In the genomic region with DNA sequence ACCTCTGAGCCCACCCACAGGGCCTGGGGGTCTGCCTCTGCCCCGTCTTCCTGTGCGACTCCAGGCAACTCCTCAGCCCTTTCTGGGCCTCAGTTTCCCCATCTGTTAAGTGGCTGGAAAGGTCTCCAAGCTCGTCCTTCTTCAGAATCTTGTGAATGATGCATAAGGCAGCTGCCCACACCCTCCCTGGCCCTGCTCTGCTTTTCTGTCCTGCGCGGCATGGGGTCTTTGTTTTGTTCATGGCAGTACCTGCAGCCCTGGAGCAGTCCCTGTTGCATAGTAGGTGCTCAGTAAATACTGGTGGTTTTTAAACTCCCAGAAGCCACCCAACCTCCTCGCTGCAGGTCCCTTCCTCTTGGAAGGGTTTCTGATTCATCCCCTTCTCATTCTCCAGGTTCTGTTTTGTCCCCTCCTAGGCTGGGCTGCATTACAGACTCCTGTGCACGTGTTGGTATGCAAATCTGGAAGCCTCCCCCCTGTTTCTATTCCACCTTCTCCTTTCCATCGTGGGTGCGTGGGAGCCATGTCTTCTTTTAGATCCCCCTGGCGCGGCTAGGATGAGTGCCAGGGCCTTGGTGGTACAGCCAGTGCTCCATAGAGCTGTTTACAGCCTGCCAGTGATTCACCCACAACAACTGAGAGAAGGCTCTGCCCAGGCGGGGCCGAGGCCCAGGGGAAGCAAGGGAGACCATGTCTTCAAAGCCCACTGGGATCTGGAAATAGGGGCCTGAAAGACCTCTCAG, we compare ENCODE assay signal across 18 cellular contexts. TPM values are rescaled to one million over a fixed set of nuclear protein-coding genes. Genes with fewer than 3 reads are reported as not detected.
A peak's percentile ranks its signal among the peaks of the same experiment; 100 is the strongest.
DNase-seq lines count a peak whose midpoint lies in the region; ATAC-seq, FAIRE-seq and TF ChIP-seq lines count a peak whose summit lies in the region.
"Had no signal": no experiment of that assay in that cellular context is flagged by ENCODE, and none has a peak within 500 bp of the region (broad histone marks: within the 10 kb centered on the region; RNA-seq: fewer than 3 reads in every experiment).

No MANE protein-coding gene starts in this region.

- CTCF ChIA-PET in HepG2 (lab: Yijun Ruan, JAX; ENCODE audit: low intra/inter-chr PET ratio, low total read pairs) = no interaction called here

- H3K4me3 ChIP-seq in HepG2 (replicated peaks in 1 of 3; ENCODE audit: insufficient read depth in 1 of 3, low read depth in 2 of 3, low read length in 3 of 3) (peak overlapping the region in 1 of 3 experiments; percentile 60; a peak in 1 of 6 replicates), right lobe of liver (no peak overlapping the region), dorsolateral prefrontal cortex (no peak overlapping the region), neural progenitor cell (no peak overlapping the region), testis (no peak overlapping the region), ovary (no peak overlapping the region)
- H3K4me3 ChIP-seq: psoas muscle had no signal

- H3K27ac Mint-ChIP-seq in neural progenitor cell = peak overlapping the region; percentile 33
- H3K27ac Mint-ChIP-seq: activated T-helper 17 cell treated with anti-CD3 and anti-CD28 coated beads, Interleukin-2, amount 50 U/mL, for 72 hours; HFFc6; stimulated activated memory B cell treated with anti-CD40 and anti-IgM and Interleukin-4, amounts not matched to agents 10 μg/mL and 1 μg/mL and 100 μg/mL, for 72 hours had no signal

- 49% methylated on average over 12 of the region's 13 CpGs for WGBS in HepG2 (ENCODE audit: low lambda C conversion rate)
- WGBS in right lobe of liver (ENCODE audit: insufficient coverage, low coverage, low lambda C conversion rate, missing lambda C conversion rate) = 66% methylated on average over 11 of the region's 13 CpGs
- WGBS in testis, 2 donors = 78 to 81% methylated on average over 12 to 13 of the region's 13 CpGs
- 72 to 74% (median 73%) methylated on average over 13 of the region's 13 CpGs for WGBS in ovary, 3 donors

- peaks cover 23% of the 10 kb centered on the region for H3K27me3 Mint-ChIP-seq in neural progenitor cell (ENCODE audit: insufficient read depth, low read depth)

- no peak for TF ChIP-seq RAD21 in HepG2 (CRISPR knock-in tag; IDR thresholded peaks at IDR 0.05)

- peaks cover 63% of the 10 kb centered on the region for H3K4me1 ChIP-seq in HepG2 (ENCODE audit: insufficient read depth, low read length)
- no peaks in the 10 kb centered on the region for H3K4me1 ChIP-seq in right lobe of liver
- peaks cover 5% of the 10 kb centered on the region for H3K4me1 ChIP-seq in neural progenitor cell
- peaks cover 28% of the 10 kb centered on the region for H3K4me1 ChIP-seq in testis
- H3K4me1 ChIP-seq in ovary (ENCODE audit: insufficient read depth) = peaks cover 9% of the 10 kb centered on the region
- H3K4me1 ChIP-seq: psoas muscle had no signal

- H3K36me3 Mint-ChIP-seq in neural progenitor cell = no peaks in the 10 kb centered on the region
- H3K36me3 Mint-ChIP-seq: stimulated activated memory B cell treated with anti-CD40 and anti-IgM and Interleukin-4, amounts not matched to agents 10 μg/mL and 1 μg/mL and 100 μg/mL, for 72 hours had no signal

- POLR2A ChIA-PET in HepG2 (lab: Yijun Ruan, JAX) = no interaction called here

- no peak for TF ChIP-seq CTCF in HepG2 (CRISPR knock-in tag; IDR thresholded peaks at IDR 0.05)
- TF ChIP-seq CTCF in right lobe of liver (IDR thresholded peaks at IDR 0.05) = no peak
- TF ChIP-seq CTCF in dorsolateral prefrontal cortex (IDR thresholded peaks at IDR 0.05 in 54 of 56, conservative IDR thresholded peaks at IDR 0.05 in 2 of 56; ENCODE audit: low read depth in 1 of 56, partially characterized antibody in 56 of 56) = no peak
- TF ChIP-seq CTCF in neural progenitor cell (IDR thresholded peaks at IDR 0.05) = no peak
- TF ChIP-seq CTCF in testis (IDR thresholded peaks at IDR 0.05) = no peak
- no peak for TF ChIP-seq CTCF in ovary (IDR thresholded peaks at IDR 0.05)

- no peak for TF ChIP-seq POLR2A in HepG2 (IDR thresholded peaks at IDR 0.05; ENCODE audit: insufficient read depth in 1 of 2, low read depth in 2 of 2, low read length in 2 of 2)
- no peak for TF ChIP-seq POLR2A in right lobe of liver (IDR thresholded peaks at IDR 0.05)
- TF ChIP-seq POLR2A in testis (IDR thresholded peaks at IDR 0.05) = no peak
- TF ChIP-seq POLR2A in ovary (IDR thresholded peaks at IDR 0.05) = no peak

- in situ Hi-C loops in HepG2 (cut with HindIII; ENCODE audit: extremely low pct_ligation_motif_present, low pct_unique_long_range_greater_than_20kb) = no loop called here

- intact Hi-C loops in HepG2 (cut with micrococcal nuclease; ENCODE audit: unreplicated experiment) (no loop called here), right lobe of liver (cut with DNase I) (no loop called here), dorsolateral prefrontal cortex (cut with DNase I) (no loop called here), testis (cut with DNase I; ENCODE audit: low total_unique reads) (no loop called here), ovary (cut with DNase I) (no loop called here)

- H3K27me3 ChIP-seq in HepG2 (ENCODE audit: control insufficient read depth in 1 of 2, insufficient read depth in 2 of 2, low read length in 2 of 2) (peaks cover 5 to 68% of the 10 kb centered on the region in 2 experiments), right lobe of liver (no peaks in the 10 kb centered on the region), dorsolateral prefrontal cortex (peaks cover 0 to 15% (median 0%) of the 10 kb centered on the region in 45 donors), neural progenitor cell (peaks cover 14% of the 10 kb centered on the region), testis (no peaks in the 10 kb centered on the region), ovary (no peaks in the 10 kb centered on the region)

- H3K27ac ChIP-seq in HepG2 (ENCODE audit: extremely low read length, insufficient read depth, low read length) (no peak overlapping the region), right lobe of liver (no peak overlapping the region), dorsolateral prefrontal cortex (peak overlapping the region in 52 of 59 donors; percentile 38 to 88 (median 70)), neural progenitor cell (no peak overlapping the region), testis (no peak overlapping the region), ovary (no peak overlapping the region)
- H3K27ac ChIP-seq: psoas muscle had no signal

- H3K9ac ChIP-seq in HepG2 (ENCODE audit: insufficient read depth, low read depth, low read length) (no peak overlapping the region), neural progenitor cell (no peak overlapping the region)

- H4K20me1 ChIP-seq in HepG2 (ENCODE audit: insufficient read depth, low read length) (no peaks in the 10 kb centered on the region), neural progenitor cell (ENCODE audit: low read depth) (no peaks in the 10 kb centered on the region)

- H3K9me3 ChIP-seq in HepG2 (ENCODE audit: low read length) (no peaks in the 10 kb centered on the region), right lobe of liver (no peaks in the 10 kb centered on the region), neural progenitor cell (ENCODE audit: low read depth) (no peaks in the 10 kb centered on the region), testis (no peaks in the 10 kb centered on the region), ovary (no peaks in the 10 kb centered on the region)
- H3K9me3 ChIP-seq: psoas muscle had no signal

- peaks cover 33% of the 10 kb centered on the region for H3K4me1 Mint-ChIP-seq in neural progenitor cell
- H3K4me1 Mint-ChIP-seq: activated T-helper 17 cell treated with anti-CD3 and anti-CD28 coated beads, Interleukin-2, amount 50 U/mL, for 72 hours; stimulated activated memory B cell treated with anti-CD40 and anti-IgM and Interleukin-4, amounts not matched to agents 10 μg/mL and 1 μg/mL and 100 μg/mL, for 72 hours had no signal

- peak overlapping the region; percentile 10 for H3K4me3 Mint-ChIP-seq in neural progenitor cell
- H3K4me3 Mint-ChIP-seq: activated T-helper 17 cell treated with anti-CD3 and anti-CD28 coated beads, Interleukin-2, amount 50 U/mL, for 72 hours; HFFc6; stimulated activated memory B cell treated with anti-CD40 and anti-IgM and Interleukin-4, amounts not matched to agents 10 μg/mL and 1 μg/mL and 100 μg/mL, for 72 hours had no signal

- no peaks in the 10 kb centered on the region for H3K36me3 ChIP-seq in HepG2 (replicated peaks in 1 of 2; ENCODE audit: control insufficient read depth in 1 of 2, insufficient read depth in 2 of 2, low read length in 2 of 2)
- H3K36me3 ChIP-seq in right lobe of liver = no peaks in the 10 kb centered on the region
- no peaks in the 10 kb centered on the region for H3K36me3 ChIP-seq in neural progenitor cell
- H3K36me3 ChIP-seq in testis (ENCODE audit: low read depth, missing control alignments) = no peaks in the 10 kb centered on the region
- H3K36me3 ChIP-seq in ovary = no peaks in the 10 kb centered on the region

- TF ChIP-seq EP300 in HepG2 (IDR thresholded peaks at IDR 0.05; ENCODE audit: low read depth in 2 of 2, low read length in 2 of 2) (no peak), HepG2 (CRISPR knock-in tag; IDR thresholded peaks at IDR 0.05; ENCODE audit: borderline replicate concordance) (no peak), ovary (IDR thresholded peaks at IDR 0.05) (no peak)

- H3K79me2 ChIP-seq in HepG2 (ENCODE audit: insufficient read depth, low read length) = no peaks in the 10 kb centered on the region
- H3K79me2 ChIP-seq in neural progenitor cell (ENCODE audit: low read depth) = no peaks in the 10 kb centered on the region

- no peak overlapping the region for H2AFZ ChIP-seq in HepG2 (ENCODE audit: low read length)
- no peak overlapping the region for H2AFZ ChIP-seq in neural progenitor cell (replicated peaks)

- FAIRE-seq in HepG2 (lab: Jason Lieb, UNC) = no peak
- FAIRE-seq: urothelium cell line had no signal

- no TSS peak for BruUV-seq in HepG2 (replicated peaks; lab: Mats Ljungman, UMichigan)

- H3K4me2 ChIP-seq in HepG2 (ENCODE audit: low read depth, low read length) (peak overlapping the region; percentile 66), neural progenitor cell (peak overlapping the region; percentile 51)

- no peaks in the 10 kb centered on the region for H3K9me3 Mint-ChIP-seq in neural progenitor cell
- H3K9me3 Mint-ChIP-seq: activated T-helper 17 cell treated with anti-CD3 and anti-CD28 coated beads, Interleukin-2, amount 50 U/mL, for 72 hours; HFFc6; stimulated activated memory B cell treated with anti-CD40 and anti-IgM and Interleukin-4, amounts not matched to agents 10 μg/mL and 1 μg/mL and 100 μg/mL, for 72 hours had no signal

- no peak for DNase-seq in HepG2 (ENCODE audit: low spot score)
- DNase-seq in right lobe of liver = no peak
- peak in 8 of 10 donors; percentile 56 to 89 (median 78) for DNase-seq in dorsolateral prefrontal cortex
- DNase-seq in neural progenitor cell (ENCODE audit: low spot score) = no peak
- DNase-seq in testis = no peak
- DNase-seq in ovary = no peak
- no peak for DNase-seq in DMS 273 (lab: John Stamatoyannopoulos, UW; ENCODE audit: unreplicated experiment)
- DNase-seq in NCI-H526 treated with DMSO at 0.1 percent for 48 hours (lab: John Stamatoyannopoulos, UW) = no peak
- DNase-seq: effector CD8-positive, alpha-beta T cell; HFFc6; NCI-H1694; NCI-H226 had no signal

- no peaks in the 10 kb centered on the region for H3F3A ChIP-seq in neural progenitor cell (ENCODE audit: low read depth)

- ATAC-seq in HepG2 = no peak
- no peak for ATAC-seq in right lobe of liver
- ATAC-seq: activated T-helper 17 cell treated with anti-CD3 and anti-CD28 coated beads, Interleukin-2, amount 50 U/mL, for 72 hours; left lobe of liver; stimulated activated memory B cell treated with anti-CD40 and anti-IgM and Interleukin-4, amounts not matched to agents 10 μg/mL and 1 μg/mL and 100 μg/mL, for 72 hours had no signal

RNA-seq across cellular contexts. Expression of gene SYT7, which starts 19.3 kb away (rescaled TPM):
- total RNA-seq in HepG2 (2016; rRNA removed; fragmentation: Illumina TruSeq; extraction: Trizol) = 0.81 and 1.4 TPM in 2 replicates
- 1.2 and 2.8 TPM in 2 replicates for total RNA-seq in HepG2 (2016; cell fraction: cytosol; rRNA removed; fragmentation: Illumina TruSeq; extraction: Trizol; ENCODE audit: low read depth)
- total RNA-seq in HepG2 (2016; cell fraction: insoluble cytoplasmic fraction; rRNA removed; fragmentation: Illumina TruSeq; extraction: Trizol) = 1.6 TPM in 2 replicates
- 2.9 and 3.9 TPM in 2 replicates for total RNA-seq in HepG2 (2016; cell fraction: membrane; rRNA removed; fragmentation: Illumina TruSeq; extraction: Trizol)
- total RNA-seq in HepG2 (2016; cell fraction: nucleus; rRNA removed; fragmentation: Illumina TruSeq; extraction: Trizol) = 1.2 and 1.9 TPM in 2 replicates
- polyA plus RNA-seq in HepG2 (2011; rRNA removed) = 4.4 and 6.2 TPM in 2 replicates
- 3.5 and 4.0 TPM in 2 replicates for polyA plus RNA-seq in HepG2 (2011; cell fraction: cytosol; rRNA removed)
- polyA plus RNA-seq in HepG2 (2011; cell fraction: nucleus; rRNA removed) = 13.8 and 15.6 TPM in 2 replicates
- 8.2 and 9.2 TPM in 2 replicates for polyA plus RNA-seq in HepG2 (2012)
- polyA plus RNA-seq in HepG2 (2016; cell fraction: cytosol; fragmentation: Illumina TruSeq; extraction: Trizol; ENCODE audit: low read depth) = 2.3 and 2.9 TPM in 2 replicates
- 2.0 and 2.2 TPM in 2 replicates for polyA plus RNA-seq in HepG2 (2016; cell fraction: insoluble cytoplasmic fraction; fragmentation: Illumina TruSeq; extraction: Trizol; ENCODE audit: low read depth)
- polyA plus RNA-seq in HepG2 (2016; cell fraction: membrane; fragmentation: Illumina TruSeq; extraction: Trizol; ENCODE audit: low read depth) = 3.2 and 3.7 TPM in 2 replicates
- polyA plus RNA-seq in HepG2 (2016; cell fraction: nucleus; fragmentation: Illumina TruSeq; extraction: Trizol; ENCODE audit: insufficient read depth, low read depth) = 3.0 and 3.7 TPM in 2 replicates
- 2.1 and 7.7 TPM in 2 replicates for polyA minus RNA-seq in HepG2 (2011; rRNA and poly(A)+ RNA removed; ENCODE audit: low replicate concordance)
- polyA minus RNA-seq in HepG2 (2011; cell fraction: cytosol; rRNA and poly(A)+ RNA removed) = 2.9 and 7.2 TPM in 2 replicates
- polyA minus RNA-seq in HepG2 (2011; cell fraction: nucleus; rRNA and poly(A)+ RNA removed) = 1.7 and 2.9 TPM in 2 replicates
- 10 to 100 TPM; 13.1 to 70.8 (median 31.6) TPM for total RNA-seq in right lobe of liver
- 100 to 1,000 TPM in 115 of 120 experiments, 10 to 100 TPM in 5; 52.2 to 249 (median 173) TPM for total RNA-seq in dorsolateral prefrontal cortex
- total RNA-seq in neural progenitor cell (ENCODE audit: low replicate concordance) = 0.73 and 4.4 TPM in 2 replicates
- total RNA-seq in testis = 1 to 10 TPM; 8.7 to 9.0 TPM
- polyA plus RNA-seq in testis (ENCODE audit: insufficient read depth, low read depth, low replicate concordance) = 5.9 TPM
- 1 to 10 TPM in 5 of 7 donors, under 1 TPM in 2; 0.24 to 4.6 (median 1.5) TPM for total RNA-seq in ovary
- 1 to 10 TPM; 1.7 to 4.9 TPM for polyA plus RNA-seq in ovary
- total RNA-seq: T-helper 1 cell treated with Interleukin-12 subunit alpha and Interleukin-12 subunit beta and Interleukin-4 antibody, amounts not matched to agents 30 ng/mL and 1 ng/mL, for 36 hours had no signal

Comparison
In these comparisons a context has a peak if more than half of its experiments do, and no peak if none do; other contexts are left out.
1. DNase-seq: peak in dorsolateral prefrontal cortex (8 of 10); none in HepG2 (single experiment), right lobe of liver (0 of 3), neural progenitor cell (single experiment), testis (single experiment), ovary (0 of 5), DMS 273 (single experiment) and NCI-H526 treated with DMSO at 0.1 percent for 48 hours (single experiment).
2. H3K27ac ChIP-seq: peak in dorsolateral prefrontal cortex (52 of 59); none in HepG2 (single experiment), right lobe of liver (0 of 3), neural progenitor cell (single experiment), testis (0 of 2) and ovary (0 of 2).